Comparison of ENCODE assay signal across 13 cellular contexts in genomic region chr3:64084640-64085039, GRCh38.
A peak's percentile ranks its signal among the peaks of the same experiment; 100 is the strongest.
DNase-seq lines count a peak whose midpoint lies in the region; ATAC-seq, FAIRE-seq and TF ChIP-seq lines count a peak whose summit lies in the region.
"Had no signal": no experiment of that assay in that cellular context is flagged by ENCODE, and none has a peak within 500 bp of the region (broad histone marks: within the 10 kb centered on the region; RNA-seq: fewer than 3 reads in every experiment).

No MANE protein-coding gene starts in this region.

- no peak overlapping the region for H3K27ac Mint-ChIP-seq in activated T-helper 1 cell treated with anti-CD3 and anti-CD28 coated beads, Interleukin-12 subunit alpha, Interleukin-12 subunit beta, Interleukin-2, Interleukin-4 antibody, amounts not matched to agents 30 ng/mL and 10 ng/mL and 1 ng/mL, durations not matched to agents 14 hours and 24 hours and 36 hours
- H3K27ac Mint-ChIP-seq: neural progenitor cell had no signal

- no peak overlapping the region for H3K4me2 ChIP-seq in mesendoderm (ENCODE audit: low read length)
- H3K4me2 ChIP-seq: neural progenitor cell had no signal

- no peak overlapping the region for H3K4ac ChIP-seq in mesendoderm (ENCODE audit: low read depth, low read length)

- no peak overlapping the region for H2BK120ac ChIP-seq in mesendoderm (ENCODE audit: low read depth, low read length)

- H3K79me1 ChIP-seq in mesendoderm (ENCODE audit: low read length), result no peaks in the 10 kb centered on the region

- H3K27me3 ChIP-seq in bronchial epithelial cell (ENCODE audit: control insufficient read depth, insufficient read depth, low read length) (no peaks in the 10 kb centered on the region), mesendoderm (ENCODE audit: insufficient read depth, low read length, poor library complexity) (no peaks in the 10 kb centered on the region), gastrocnemius medialis (no peaks in the 10 kb centered on the region)
- H3K27me3 ChIP-seq: heart right ventricle, neural progenitor cell had no signal

- in situ Hi-C loops in gastrocnemius medialis (cut with MboI; ENCODE audit: low sequenced_read_pairs in 4 of 4), result no loop called here

- TF ChIP-seq CTCF in bronchial epithelial cell (IDR thresholded peaks at IDR 0.05; ENCODE audit: insufficient read depth, low read length, severe bottlenecking) (no peak), gastrocnemius medialis (IDR thresholded peaks at IDR 0.05 in 4 of 5, conservative IDR thresholded peaks at IDR 0.05 in 1 of 5) (no peak)

- H3K36me3 Mint-ChIP-seq in activated T-helper 1 cell treated with anti-CD3 and anti-CD28 coated beads, Interleukin-12 subunit alpha, Interleukin-12 subunit beta, Interleukin-2, Interleukin-4 antibody, amounts not matched to agents 30 ng/mL and 10 ng/mL and 1 ng/mL, durations not matched to agents 14 hours and 24 hours and 36 hours (ENCODE audit: low read depth), result no peaks in the 10 kb centered on the region
- H3K36me3 Mint-ChIP-seq: neural progenitor cell had no signal

- H3K23ac ChIP-seq in mesendoderm (ENCODE audit: low read length), result no peak overlapping the region

- peak; percentile 74 for DNase-seq in EH (ENCODE audit: low read depth)
- peak; percentile 18 for DNase-seq in LoVo (ENCODE audit: low spot score)
- DNase-seq in bronchial epithelial cell (ENCODE audit: low read depth), result peak; percentile 98
- peak; percentile 61 for DNase-seq in mesendoderm
- no peak for DNase-seq in activated naive CD4-positive, alpha-beta T cell treated with Interleukin-2 at 50 U/mL for 16 hours
- DNase-seq in activated T-helper 1 cell treated with anti-CD3 and anti-CD28 coated beads, Interleukin-12 subunit alpha, Interleukin-12 subunit beta, Interleukin-2, Interleukin-4 antibody, amounts not matched to agents 30 ng/mL and 10 ng/mL and 1 ng/mL, durations not matched to agents 14 hours and 24 hours and 36 hours (ENCODE audit: low spot score), result no peak
- no peak for DNase-seq in gastrocnemius medialis
- DNase-seq in caudate nucleus (lab: John Stamatoyannopoulos, UW), result no peak
- DNase-seq: heart right ventricle, NCI-H524, SHP77 had no signal

- H2BK5ac ChIP-seq in mesendoderm (ENCODE audit: low read length), result no peak overlapping the region

- WGBS in mesendoderm (ENCODE audit: extremely low coverage, insufficient coverage, low lambda C conversion rate), result no CpG with 5 or more reads among the region's 1 CpG

- TF ChIP-seq POLR2A in gastrocnemius medialis (IDR thresholded peaks at IDR 0.05), result no peak

- H3K4me3 Mint-ChIP-seq in activated T-helper 1 cell treated with anti-CD3 and anti-CD28 coated beads, Interleukin-12 subunit alpha, Interleukin-12 subunit beta, Interleukin-2, Interleukin-4 antibody, amounts not matched to agents 30 ng/mL and 10 ng/mL and 1 ng/mL, durations not matched to agents 14 hours and 24 hours and 36 hours, result no peak overlapping the region
- H3K4me3 Mint-ChIP-seq: neural progenitor cell had no signal

- no peak overlapping the region for H3K4me3 ChIP-seq in bronchial epithelial cell (ENCODE audit: low read depth, low read length)
- no peak overlapping the region for H3K4me3 ChIP-seq in mesendoderm (ENCODE audit: low read length)
- no peak overlapping the region for H3K4me3 ChIP-seq in gastrocnemius medialis
- H3K4me3 ChIP-seq: heart right ventricle, neural progenitor cell, thoracic aorta had no signal

- no peak overlapping the region for H2AK5ac ChIP-seq in mesendoderm (ENCODE audit: low read length)

- no peak overlapping the region for H4K5ac ChIP-seq in mesendoderm (ENCODE audit: low read length)

- peak overlapping the region; percentile 8 for H2BK15ac ChIP-seq in mesendoderm (replicated peaks; ENCODE audit: low read depth)

- ATAC-seq in gastrocnemius medialis, result no peak
- ATAC-seq: heart right ventricle had no signal

- H3K4me1 Mint-ChIP-seq in activated T-helper 1 cell treated with anti-CD3 and anti-CD28 coated beads, Interleukin-12 subunit alpha, Interleukin-12 subunit beta, Interleukin-2, Interleukin-4 antibody, amounts not matched to agents 30 ng/mL and 10 ng/mL and 1 ng/mL, durations not matched to agents 14 hours and 24 hours and 36 hours (ENCODE audit: low read depth), result peaks cover 7% of the 10 kb centered on the region

- H3K18ac ChIP-seq in mesendoderm (ENCODE audit: low read length), result no peak overlapping the region

- H3K27ac ChIP-seq in mesendoderm (ENCODE audit: low read depth, low read length), result no peak overlapping the region
- H3K27ac ChIP-seq in gastrocnemius medialis, result no peak overlapping the region
- no peak overlapping the region for H3K27ac ChIP-seq in caudate nucleus (ENCODE audit: low read depth, low read length)
- H3K27ac ChIP-seq: heart right ventricle, neural progenitor cell, thoracic aorta had no signal

- no peaks in the 10 kb centered on the region for H3K9me3 Mint-ChIP-seq in activated T-helper 1 cell treated with anti-CD3 and anti-CD28 coated beads, Interleukin-12 subunit alpha, Interleukin-12 subunit beta, Interleukin-2, Interleukin-4 antibody, amounts not matched to agents 30 ng/mL and 10 ng/mL and 1 ng/mL, durations not matched to agents 14 hours and 24 hours and 36 hours
- H3K9me3 Mint-ChIP-seq: neural progenitor cell had no signal

- no peaks in the 10 kb centered on the region for H3K27me3 Mint-ChIP-seq in activated T-helper 1 cell treated with anti-CD3 and anti-CD28 coated beads, Interleukin-12 subunit alpha, Interleukin-12 subunit beta, Interleukin-2, Interleukin-4 antibody, amounts not matched to agents 30 ng/mL and 10 ng/mL and 1 ng/mL, durations not matched to agents 14 hours and 24 hours and 36 hours (ENCODE audit: insufficient read depth)

- no peak overlapping the region for H3K56ac ChIP-seq in mesendoderm (ENCODE audit: low read length)

- intact Hi-C loops in activated T-helper 1 cell treated with anti-CD3 and anti-CD28 coated beads, Interleukin-12 subunit alpha, Interleukin-12 subunit beta, Interleukin-2, Interleukin-4 antibody, amounts not matched to agents 30 ng/mL and 10 ng/mL and 1 ng/mL, durations not matched to agents 14 hours and 24 hours and 36 hours (cut with micrococcal nuclease), result no loop called here
- intact Hi-C loops in gastrocnemius medialis (cut with DNase I; ENCODE audit: low total_unique reads), result no loop called here

- FAIRE-seq in bronchial epithelial cell (lab: Jason Lieb, UNC), result no peak

- H3K9ac ChIP-seq in mesendoderm (ENCODE audit: low read length), result no peak overlapping the region
- H3K9ac ChIP-seq: neural progenitor cell had no signal

- H4K8ac ChIP-seq in mesendoderm (ENCODE audit: low read depth, low read length), result no peak overlapping the region

- H3K9me3 ChIP-seq in gastrocnemius medialis, result no peaks in the 10 kb centered on the region
- H3K9me3 ChIP-seq: thoracic aorta had no signal

- no peaks in the 10 kb centered on the region for H3K36me3 ChIP-seq in bronchial epithelial cell (ENCODE audit: control insufficient read depth, insufficient read depth, low read length)
- no peaks in the 10 kb centered on the region for H3K36me3 ChIP-seq in mesendoderm (ENCODE audit: control insufficient read depth, insufficient read depth, low read length)
- H3K36me3 ChIP-seq in gastrocnemius medialis, result no peaks in the 10 kb centered on the region
- H3K36me3 ChIP-seq: heart right ventricle, neural progenitor cell, thoracic aorta had no signal

- no peaks in the 10 kb centered on the region for H3K79me2 ChIP-seq in mesendoderm (ENCODE audit: control insufficient read depth, insufficient read depth, low read length)

- H3K4me1 ChIP-seq in mesendoderm (ENCODE audit: control insufficient read depth, low read depth, low read length) (peaks cover 20% of the 10 kb centered on the region), gastrocnemius medialis (no peaks in the 10 kb centered on the region)

Comparison
In these comparisons a context has a peak if more than half of its experiments do, and no peak if none do; other contexts are left out.
1. DNase-seq: peak in EH (single experiment), LoVo (single experiment), bronchial epithelial cell (single experiment) and mesendoderm (single experiment); none in activated naive CD4-positive, alpha-beta T cell treated with Interleukin-2 at 50 U/mL for 16 hours (single experiment), activated T-helper 1 cell treated with anti-CD3 and anti-CD28 coated beads, Interleukin-12 subunit alpha, Interleukin-12 subunit beta, Interleukin-2, Interleukin-4 antibody, amounts not matched to agents 30 ng/mL and 10 ng/mL and 1 ng/mL, durations not matched to agents 14 hours and 24 hours and 36 hours (single experiment), gastrocnemius medialis (0 of 2) and caudate nucleus (0 of 61).